ENCODE assay signal across 14 cellular contexts in genomic region chr2:110770308-110770695, GRCh38. TPM values are rescaled to one million over a fixed set of nuclear protein-coding genes. Genes with fewer than 3 reads are reported as not detected.
DNase-seq lines count a peak whose midpoint lies in the region; ATAC-seq lines count a peak whose summit lies in the region.
"Had no signal": no experiment of that assay in that cellular context is flagged by ENCODE, and none has a peak within 500 bp of the region (broad histone marks: within the 10 kb centered on the region; RNA-seq: fewer than 3 reads in every experiment).

No MANE protein-coding gene starts in this region.

- no peaks in the 10 kb centered on the region for H3K79me1 ChIP-seq in mesenchymal stem cell (replicated peaks; ENCODE audit: low read length, poor library complexity, severe bottlenecking)

- H3K14ac ChIP-seq in mesenchymal stem cell (ENCODE audit: low read length in 2 of 2): no peak overlapping the region

- ATAC-seq in HG03520 (IDR thresholded peaks at IDR 0.05; ENCODE audit: unreplicated experiment): no peak
- ATAC-seq in HG02678 (IDR thresholded peaks at IDR 0.05; ENCODE audit: unreplicated experiment): no peak

- H3K4me3 ChIP-seq in mesenchymal stem cell (ENCODE audit: insufficient read depth in 1 of 2, low read depth in 1 of 2, low read length in 2 of 2): peak overlapping the region in 1 of 2 experiments; percentile 74

- H3K9me3 ChIP-seq in mesenchymal stem cell (ENCODE audit: control insufficient read depth, low read length): no peaks in the 10 kb centered on the region

- H2AFZ ChIP-seq in mesenchymal stem cell (ENCODE audit: low read depth, low read length): no peak overlapping the region

- H3K27me3 ChIP-seq in mesenchymal stem cell (ENCODE audit: control insufficient read depth in 1 of 2, insufficient read depth in 1 of 2, low read length in 2 of 2): peaks cover 39 to 64% of the 10 kb centered on the region in 2 experiments

- DNase-seq in DMS153 (lab: John Stamatoyannopoulos, UW) (peak; percentile 13), NCI-H2029 (lab: John Stamatoyannopoulos, UW) (peak; percentile 90), SHP77 treated with DMSO at 0.1 percent for 48 hours (lab: John Stamatoyannopoulos, UW) (peak; percentile 26), mesenchymal stem cell (no peak), activated T-cell treated with anti-CD3 and anti-CD28 coated beads for 4 hours (no peak), pons (ENCODE audit: low spot score) (no peak)
- DNase-seq: activated CD4-positive, alpha-beta memory T cell treated with anti-CD3 and anti-CD28 coated beads for 36 hours; CD4-positive, CD25-positive, alpha-beta regulatory T cell; H9; T-helper 9 cell had no signal

- no peak overlapping the region for H2BK120ac ChIP-seq in mesenchymal stem cell (ENCODE audit: low read depth, low read length)

- H2BK15ac ChIP-seq in mesenchymal stem cell (ENCODE audit: low read depth, poor library complexity, severe bottlenecking): no peak overlapping the region

- H3K4ac ChIP-seq in mesenchymal stem cell (ENCODE audit: low read depth in 1 of 2, low read length in 2 of 2): no peak overlapping the region

- H3K4me1 ChIP-seq in mesenchymal stem cell (ENCODE audit: control insufficient read depth, insufficient read depth, low read depth, low read length): no peaks in the 10 kb centered on the region

- no peak overlapping the region for H4K91ac ChIP-seq in mesenchymal stem cell (ENCODE audit: low read length)

- H2BK12ac ChIP-seq in mesenchymal stem cell (ENCODE audit: low read length in 2 of 2): no peak overlapping the region

- WGBS in mesenchymal stem cell: 94% methylated on average over 8 of the region's 8 CpGs

- H2BK5ac ChIP-seq in mesenchymal stem cell (ENCODE audit: low read depth, low read length, poor library complexity, severe bottlenecking): no peak overlapping the region

- peak overlapping the region; percentile 72 for H3K9ac ChIP-seq in mesenchymal stem cell (ENCODE audit: low read length)

- no peak overlapping the region for H3K23ac ChIP-seq in mesenchymal stem cell (ENCODE audit: low read length in 2 of 2)

- H3K4me2 ChIP-seq in mesenchymal stem cell (ENCODE audit: low read length, poor library complexity, severe bottlenecking): no peak overlapping the region

- H4K8ac ChIP-seq in mesenchymal stem cell (ENCODE audit: low read length): no peak overlapping the region

- no peak overlapping the region for H3K27ac ChIP-seq in mesenchymal stem cell (ENCODE audit: low read length, poor library complexity, severe bottlenecking)
- H3K27ac ChIP-seq: brain microvascular endothelial cell had no signal

- H3K18ac ChIP-seq in mesenchymal stem cell (ENCODE audit: low read depth in 1 of 2, low read length in 2 of 2): no peak overlapping the region

- H3K36me3 ChIP-seq in mesenchymal stem cell (ENCODE audit: control insufficient read depth in 1 of 2, insufficient read depth in 2 of 2, low read depth in 1 of 2, low read length in 2 of 2): no peaks in the 10 kb centered on the region
- H3K36me3 ChIP-seq: brain microvascular endothelial cell had no signal

- no peak overlapping the region for H2AK5ac ChIP-seq in mesenchymal stem cell (ENCODE audit: low read length, severe bottlenecking)

RNA-seq across cellular contexts. Expression of gene ACOXL, which starts 37.9 kb away (rescaled TPM):
- polyA plus RNA-seq in mesenchymal stem cell (2013, experiment 1 of 2): 0.04 TPM
- 0.01 TPM for polyA plus RNA-seq in mesenchymal stem cell (2013, experiment 2 of 2)
- polyA plus RNA-seq: neural cell had no signal

Comparison
In these comparisons a context has a peak if more than half of its experiments do, and no peak if none do; other contexts are left out.
1. DNase-seq: peak in DMS153 (single experiment), NCI-H2029 (single experiment) and SHP77 treated with DMSO at 0.1 percent for 48 hours (single experiment); none in mesenchymal stem cell (single experiment), activated T-cell treated with anti-CD3 and anti-CD28 coated beads for 4 hours (single experiment) and pons (single experiment).